Comparison of ENCODE assay signal across 1 cellular context in the genomic region with DNA sequence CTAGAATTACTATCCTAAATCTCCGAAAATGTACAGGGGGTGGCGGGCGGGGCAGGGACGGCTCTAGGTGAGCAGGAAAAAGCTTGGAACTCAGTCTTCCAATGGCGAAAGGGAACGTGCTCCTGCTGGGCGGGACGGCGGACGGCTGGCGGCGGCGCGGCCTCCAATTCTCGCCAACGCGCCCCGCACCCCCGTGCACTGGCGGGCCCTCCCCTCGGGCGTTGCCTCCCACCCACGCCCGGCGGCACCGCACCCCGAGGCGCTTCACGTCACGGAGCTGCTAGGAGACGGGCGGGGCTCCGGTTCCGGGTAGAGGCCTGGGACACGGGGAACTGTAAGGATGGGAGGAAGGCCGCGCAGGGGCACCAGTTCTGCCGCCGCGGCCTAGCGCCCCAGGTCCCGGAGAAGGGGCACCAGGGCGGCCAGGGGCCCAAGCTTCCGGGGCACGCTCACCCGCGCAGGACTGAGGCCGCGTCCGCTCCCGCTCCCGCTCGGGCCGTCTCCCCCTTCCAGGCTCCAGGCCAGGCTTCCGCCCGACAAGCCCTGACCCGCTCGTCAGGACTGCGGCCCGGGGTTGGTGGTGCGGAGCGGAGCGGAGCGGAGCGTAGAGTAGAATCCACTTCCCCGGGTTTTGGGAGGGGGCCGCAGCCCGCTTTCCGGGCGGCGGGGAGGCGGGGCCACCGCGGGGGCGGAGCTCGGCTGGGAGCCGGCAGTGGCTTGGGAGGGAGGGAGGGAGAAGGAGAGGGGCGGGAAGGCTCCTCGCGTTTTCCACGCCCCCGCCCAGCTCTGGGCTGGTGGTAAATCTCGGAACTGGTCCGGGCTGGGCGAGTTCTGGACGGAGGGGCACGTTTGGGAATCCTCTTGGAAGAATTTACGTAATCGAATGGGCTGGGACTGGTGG.
TF ChIP-seq lines count a peak whose summit lies in the region.

TSS of gene DDX59 (minus strand) at position 594 of the 901 bp plus-strand sequence. CDS start 3,167 bp downstream, outside the sequence.

TF ChIP-seq in HepG2, 621 proteins besides CTCF, POLR2A, EP300 and RAD21 (continued from another document and continues in another):
- TF ChIP-seq ZBTB25 (CRISPR knock-in tag; IDR thresholded peaks at IDR 0.05), result peak; percentile 72
- TF ChIP-seq GABPA (IDR thresholded peaks at IDR 0.05; ENCODE audit: low read depth, low read length), result peak; percentile 44; the same call in 1 of the 2 replicates
- peak; percentile 52 for TF ChIP-seq GABPA (CRISPR knock-in tag; IDR thresholded peaks at IDR 0.05; ENCODE audit: low read depth)
- peak; percentile 82 for TF ChIP-seq HDAC2 (CRISPR knock-in tag; IDR thresholded peaks at IDR 0.05)
- TF ChIP-seq HNRNPL (IDR thresholded peaks at IDR 0.05; ENCODE audit: low read depth, low read length), result 0 out of 2 replicates have a peak, but pooled peaks have one; percentile 56
- no peak for TF ChIP-seq ZBTB4 (CRISPR knock-in tag; IDR thresholded peaks at IDR 0.05; ENCODE audit: borderline replicate concordance)
- no peak for TF ChIP-seq SIX4 (CRISPR knock-in tag; IDR thresholded peaks at IDR 0.05)
- TF ChIP-seq MXD4 (CRISPR knock-in tag; IDR thresholded peaks at IDR 0.05), result peak; percentile 60
- TF ChIP-seq ZNF224 (CRISPR knock-in tag; IDR thresholded peaks at IDR 0.05), result no peak
- TF ChIP-seq, protein P1, sequence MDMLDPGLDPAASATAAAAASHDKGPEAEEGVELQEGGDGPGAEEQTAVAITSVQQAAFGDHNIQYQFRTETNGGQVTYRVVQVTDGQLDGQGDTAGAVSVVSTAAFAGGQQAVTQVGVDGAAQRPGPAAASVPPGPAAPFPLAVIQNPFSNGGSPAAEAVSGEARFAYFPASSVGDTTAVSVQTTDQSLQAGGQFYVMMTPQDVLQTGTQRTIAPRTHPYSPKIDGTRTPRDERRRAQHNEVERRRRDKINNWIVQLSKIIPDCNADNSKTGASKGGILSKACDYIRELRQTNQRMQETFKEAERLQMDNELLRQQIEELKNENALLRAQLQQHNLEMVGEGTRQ (IDR thresholded peaks at IDR 0.05; ENCODE audit: low read depth, low read length), result no peak
- TF ChIP-seq, protein P1 (CRISPR knock-in tag; IDR thresholded peaks at IDR 0.05; ENCODE audit: borderline replicate concordance), result no peak
- TF ChIP-seq ZNF383 (CRISPR knock-in tag; IDR thresholded peaks at IDR 0.05; ENCODE audit: borderline replicate concordance), result 0 out of 2 replicates have a peak, but pooled peaks have one; percentile 41
- TF ChIP-seq, protein P2, sequence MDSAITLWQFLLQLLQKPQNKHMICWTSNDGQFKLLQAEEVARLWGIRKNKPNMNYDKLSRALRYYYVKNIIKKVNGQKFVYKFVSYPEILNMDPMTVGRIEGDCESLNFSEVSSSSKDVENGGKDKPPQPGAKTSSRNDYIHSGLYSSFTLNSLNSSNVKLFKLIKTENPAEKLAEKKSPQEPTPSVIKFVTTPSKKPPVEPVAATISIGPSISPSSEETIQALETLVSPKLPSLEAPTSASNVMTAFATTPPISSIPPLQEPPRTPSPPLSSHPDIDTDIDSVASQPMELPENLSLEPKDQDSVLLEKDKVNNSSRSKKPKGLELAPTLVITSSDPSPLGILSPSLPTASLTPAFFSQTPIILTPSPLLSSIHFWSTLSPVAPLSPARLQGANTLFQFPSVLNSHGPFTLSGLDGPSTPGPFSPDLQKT (CRISPR knock-in tag; IDR thresholded peaks at IDR 0.05; ENCODE audit: borderline replicate concordance), result no peak
- TF ChIP-seq NFIC (IDR thresholded peaks at IDR 0.05; ENCODE audit: low read length), result 0 out of 2 replicates have a peak, but pooled peaks have one; percentile 1
- TF ChIP-seq ZNF12 (CRISPR knock-in tag; IDR thresholded peaks at IDR 0.05), result peak; percentile 36; the same call in 1 of the 2 replicates
- TF ChIP-seq NR2C2 (CRISPR knock-in tag; IDR thresholded peaks at IDR 0.05; ENCODE audit: borderline replicate concordance), result peak; percentile 75
- TF ChIP-seq GTF2F1 (IDR thresholded peaks at IDR 0.05; ENCODE audit: low read length), result no peak
- TF ChIP-seq, protein P3, sequence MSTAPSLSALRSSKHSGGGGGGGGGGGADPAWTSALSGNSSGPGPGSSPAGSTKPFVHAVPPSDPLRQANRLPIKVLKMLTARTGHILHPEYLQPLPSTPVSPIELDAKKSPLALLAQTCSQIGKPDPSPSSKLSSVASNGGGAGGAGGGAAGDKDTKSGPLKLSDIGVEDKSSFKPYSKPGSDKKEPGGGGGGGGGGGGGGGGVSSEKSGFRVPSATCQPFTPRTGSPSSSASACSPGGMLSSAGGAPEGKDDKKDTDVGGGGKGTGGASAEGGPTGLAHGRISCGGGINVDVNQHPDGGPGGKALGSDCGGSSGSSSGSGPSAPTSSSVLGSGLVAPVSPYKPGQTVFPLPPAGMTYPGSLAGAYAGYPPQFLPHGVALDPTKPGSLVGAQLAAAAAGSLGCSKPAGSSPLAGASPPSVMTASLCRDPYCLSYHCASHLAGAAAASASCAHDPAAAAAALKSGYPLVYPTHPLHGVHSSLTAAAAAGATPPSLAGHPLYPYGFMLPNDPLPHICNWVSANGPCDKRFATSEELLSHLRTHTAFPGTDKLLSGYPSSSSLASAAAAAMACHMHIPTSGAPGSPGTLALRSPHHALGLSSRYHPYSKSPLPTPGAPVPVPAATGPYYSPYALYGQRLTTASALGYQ (CRISPR knock-in tag; IDR thresholded peaks at IDR 0.05), result peak; percentile 81
- TF ChIP-seq CEBPZ (IDR thresholded peaks at IDR 0.05; ENCODE audit: low read length), result no peak
- no peak for TF ChIP-seq ZHX1 (CRISPR knock-in tag; IDR thresholded peaks at IDR 0.05; ENCODE audit: low read depth)
- TF ChIP-seq SAP130 (CRISPR knock-in tag; IDR thresholded peaks at IDR 0.05; ENCODE audit: low read depth), result peak; percentile 87
- TF ChIP-seq ATAD3A (CRISPR knock-in tag; IDR thresholded peaks at IDR 0.05), result peak; percentile 50; the same call in 1 of the 2 replicates
- TF ChIP-seq PCBP1 (IDR thresholded peaks at IDR 0.05; ENCODE audit: borderline replicate concordance, low read depth, low read length), result peak; percentile 84; the same call in 1 of the 2 replicates
- TF ChIP-seq, protein P4, sequence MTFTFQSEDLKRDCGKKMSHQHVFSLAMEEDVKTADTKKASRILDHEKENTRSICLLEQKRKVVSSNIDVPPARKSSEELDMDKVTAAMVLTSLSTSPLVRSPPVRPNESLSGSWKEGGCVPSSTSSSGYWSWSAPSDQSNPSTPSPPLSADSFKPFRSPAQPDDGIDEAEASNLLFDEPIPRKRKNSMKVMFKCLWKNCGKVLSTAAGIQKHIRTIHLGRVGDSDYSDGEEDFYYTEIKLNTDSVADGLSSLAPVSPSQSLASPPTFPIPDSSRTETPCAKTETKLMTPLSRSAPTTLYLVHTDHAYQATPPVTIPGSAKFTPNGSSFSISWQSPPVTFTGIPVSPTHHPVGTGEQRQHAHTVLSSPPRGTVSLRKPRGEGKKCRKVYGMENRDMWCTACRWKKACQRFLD (CRISPR knock-in tag; IDR thresholded peaks at IDR 0.05; ENCODE audit: borderline replicate concordance), result peak; percentile 83; the same call in 1 of the 2 replicates
- no peak for TF ChIP-seq ATRX (CRISPR knock-in tag; IDR thresholded peaks at IDR 0.05; ENCODE audit: borderline replicate concordance)
- TF ChIP-seq MIER2 (CRISPR knock-in tag; IDR thresholded peaks at IDR 0.05), result no peak
- 0 out of 2 replicates have a peak, but pooled peaks have one; percentile 19 for TF ChIP-seq HNRNPUL1 (IDR thresholded peaks at IDR 0.05; ENCODE audit: low read depth, low read length)
- no peak for TF ChIP-seq PTBP1 (IDR thresholded peaks at IDR 0.05; ENCODE audit: low read depth, low read length, poor library complexity, severe bottlenecking)
- no peak for TF ChIP-seq RFX5 (IDR thresholded peaks at IDR 0.05; ENCODE audit: low read depth, low read length)
- no peak for TF ChIP-seq ZNF296 (CRISPR knock-in tag; conservative IDR thresholded peaks at IDR 0.05)
